ENCODE assay signal across 8 cellular contexts in genomic region chr11:102346456-102346747, GRCh38. TPM values are rescaled to one million over a fixed set of nuclear protein-coding genes. Genes with fewer than 3 reads are reported as not detected.
DNase-seq lines count a peak whose midpoint lies in the region; ATAC-seq and TF ChIP-seq lines count a peak whose summit lies in the region.

No MANE protein-coding gene starts in this region.

- peaks cover 0 to 19% (median 5%) of the 10 kb centered on the region in 5 donors for H3K36me3 Mint-ChIP-seq in naive thymus-derived CD4-positive, alpha-beta T cell

- intact Hi-C loops in dorsolateral prefrontal cortex (cut with DNase I): loop anchor here (2.0 to 10.0 kb wide), 6 partner anchors 30 to 268 kb away; partner anchors contain the start of genes BIRC3 (in 1 of the 2) and TMEM123 (in 1 of the 2)
- intact Hi-C loops in naive thymus-derived CD4-positive, alpha-beta T cell (cut with micrococcal nuclease): loop anchor here (1.0 to 5.0 kb wide), 5 partner anchors 39 to 434 kb away; no protein-coding TSS in a partner anchor

- CTCF ChIA-PET in naive thymus-derived CD4-positive, alpha-beta T cell (lab: Charles Lee): interaction anchor here (0.6 kb wide), 1 partner anchor 59 kb away, joined by 3 read pairs; no protein-coding TSS in a partner anchor

- DNase-seq in AG10803 (ENCODE audit: low read depth) (no peak), LNCaP clone FGC (ENCODE audit: low read depth) (no peak), dorsolateral prefrontal cortex (no peak), OCI-M2 (lab: John Stamatoyannopoulos, UW; ENCODE audit: unreplicated experiment) (no peak), T-helper 9 cell (no peak)
- DNase-seq in naive thymus-derived CD4-positive, alpha-beta T cell: no peak

- peak overlapping the region; percentile 81 to 98 (median 96) for H3K4me3 Mint-ChIP-seq in naive thymus-derived CD4-positive, alpha-beta T cell

- H3K4me1 Mint-ChIP-seq in naive thymus-derived CD4-positive, alpha-beta T cell: peaks cover 31 to 48% (median 43%) of the 10 kb centered on the region in 7 donors

- H3K27ac Mint-ChIP-seq in naive thymus-derived CD4-positive, alpha-beta T cell: peak overlapping the region; percentile 97 to 100 (median 99)

- H3K27me3 Mint-ChIP-seq in naive thymus-derived CD4-positive, alpha-beta T cell: no peaks in the 10 kb centered on the region

- no peaks in the 10 kb centered on the region for H3K9me3 ChIP-seq in naive thymus-derived CD4-positive, alpha-beta T cell (ENCODE audit: control insufficient read depth in 2 of 3, low read length in 3 of 3)

- no peak for ATAC-seq in naive thymus-derived CD4-positive, alpha-beta T cell
- ATAC-seq in HG03342 (IDR thresholded peaks at IDR 0.05; ENCODE audit: unreplicated experiment): no peak
- ATAC-seq in GM21515 (IDR thresholded peaks at IDR 0.05; ENCODE audit: unreplicated experiment): no peak

- POLR2A ChIA-PET in naive thymus-derived CD4-positive, alpha-beta T cell (lab: Charles Lee): interaction anchor here (1.5 kb wide), 1 partner anchor 56 kb away, joined by 4 read pairs; no protein-coding TSS in a partner anchor

- H3K4me1 ChIP-seq in naive thymus-derived CD4-positive, alpha-beta T cell (ENCODE audit: control insufficient read depth in 2 of 2, insufficient read depth in 2 of 2, low read length in 2 of 2): peaks cover 17 to 18% of the 10 kb centered on the region in 2 donors

- no peaks in the 10 kb centered on the region for H3K27me3 ChIP-seq in dorsolateral prefrontal cortex
- no peaks in the 10 kb centered on the region for H3K27me3 ChIP-seq in naive thymus-derived CD4-positive, alpha-beta T cell (ENCODE audit: control insufficient read depth in 2 of 2, insufficient read depth in 2 of 2, low read length in 2 of 2)

- peak overlapping the region; percentile 52 to 99 (median 98) for H3K27ac ChIP-seq in dorsolateral prefrontal cortex
- peak overlapping the region; percentile 99 for H3K27ac ChIP-seq in naive thymus-derived CD4-positive, alpha-beta T cell (ENCODE audit: low read depth, low read length)

- H3K36me3 ChIP-seq in naive thymus-derived CD4-positive, alpha-beta T cell (ENCODE audit: control insufficient read depth in 2 of 3, insufficient read depth in 3 of 3, low read length in 3 of 3): peaks cover 0 to 11% (median 0%) of the 10 kb centered on the region in 3 experiments

- peak overlapping the region; percentile 84 for H3K4me3 ChIP-seq in AG10803 (ENCODE audit: low read length)
- peak overlapping the region; percentile 91 for H3K4me3 ChIP-seq in LNCaP clone FGC (ENCODE audit: low read depth, low read length)
- H3K4me3 ChIP-seq in dorsolateral prefrontal cortex: peak overlapping the region; percentile 69 to 98 (median 87)
- H3K4me3 ChIP-seq in naive thymus-derived CD4-positive, alpha-beta T cell (ENCODE audit: low read length): peak overlapping the region; percentile 96

- TF ChIP-seq CTCF in AG10803 (conservative IDR thresholded peaks at IDR 0.05; ENCODE audit: low read length) (no peak), LNCaP clone FGC (IDR thresholded peaks at IDR 0.05; ENCODE audit: control insufficient read depth, extremely low read depth, insufficient read depth) (no peak), dorsolateral prefrontal cortex (IDR thresholded peaks at IDR 0.05 in 54 of 56, conservative IDR thresholded peaks at IDR 0.05 in 2 of 56; ENCODE audit: low read depth in 1 of 56, partially characterized antibody in 56 of 56) (no peak)

- H3K9me3 Mint-ChIP-seq in naive thymus-derived CD4-positive, alpha-beta T cell: peaks cover 0 to 3% (median 0%) of the 10 kb centered on the region in 11 donors

RNA-seq across cellular contexts. Expression of gene BIRC2, which starts 0.6 kb away (rescaled TPM):
- 10 to 100 TPM; 29.0 to 61.1 (median 39.8) TPM for total RNA-seq in dorsolateral prefrontal cortex
- 100 to 1,000 TPM in 1 of 5 experiments, 10 to 100 TPM in 4; 37.5 to 103 (median 72.0) TPM for total RNA-seq in naive thymus-derived CD4-positive, alpha-beta T cell
- 10 to 100 TPM; 35.2 to 42.8 TPM for polyA plus RNA-seq in naive thymus-derived CD4-positive, alpha-beta T cell

RNA-seq across cellular contexts. Expression of gene BIRC3, which starts 29.1 kb away (rescaled TPM):
- total RNA-seq in dorsolateral prefrontal cortex: 1 to 10 TPM; 1.5 to 9.7 (median 3.6) TPM
- 100 to 1,000 TPM in 3 of 5 experiments, 10 to 100 TPM in 2; 62.3 to 160 (median 128) TPM for total RNA-seq in naive thymus-derived CD4-positive, alpha-beta T cell
- 10 to 100 TPM; 18.8 to 47.7 TPM for polyA plus RNA-seq in naive thymus-derived CD4-positive, alpha-beta T cell

Comparison
In these comparisons a context has a peak if more than half of its experiments do, and no peak if none do; other contexts are left out.
1. RNA of gene BIRC3, which starts 29.1 kb away (total RNA-seq): 62.3 to 160 TPM in naive thymus-derived CD4-positive, alpha-beta T cell; 1.5 to 9.7 TPM in dorsolateral prefrontal cortex; every median in the first group is over 4 times any median in the second.
2. Peak in every context shown above with its lines, with median percentiles within 50 percentile points of each other: H3K4me3 ChIP-seq.